ENCODE assay signal across 12 cellular contexts in the genomic region with DNA sequence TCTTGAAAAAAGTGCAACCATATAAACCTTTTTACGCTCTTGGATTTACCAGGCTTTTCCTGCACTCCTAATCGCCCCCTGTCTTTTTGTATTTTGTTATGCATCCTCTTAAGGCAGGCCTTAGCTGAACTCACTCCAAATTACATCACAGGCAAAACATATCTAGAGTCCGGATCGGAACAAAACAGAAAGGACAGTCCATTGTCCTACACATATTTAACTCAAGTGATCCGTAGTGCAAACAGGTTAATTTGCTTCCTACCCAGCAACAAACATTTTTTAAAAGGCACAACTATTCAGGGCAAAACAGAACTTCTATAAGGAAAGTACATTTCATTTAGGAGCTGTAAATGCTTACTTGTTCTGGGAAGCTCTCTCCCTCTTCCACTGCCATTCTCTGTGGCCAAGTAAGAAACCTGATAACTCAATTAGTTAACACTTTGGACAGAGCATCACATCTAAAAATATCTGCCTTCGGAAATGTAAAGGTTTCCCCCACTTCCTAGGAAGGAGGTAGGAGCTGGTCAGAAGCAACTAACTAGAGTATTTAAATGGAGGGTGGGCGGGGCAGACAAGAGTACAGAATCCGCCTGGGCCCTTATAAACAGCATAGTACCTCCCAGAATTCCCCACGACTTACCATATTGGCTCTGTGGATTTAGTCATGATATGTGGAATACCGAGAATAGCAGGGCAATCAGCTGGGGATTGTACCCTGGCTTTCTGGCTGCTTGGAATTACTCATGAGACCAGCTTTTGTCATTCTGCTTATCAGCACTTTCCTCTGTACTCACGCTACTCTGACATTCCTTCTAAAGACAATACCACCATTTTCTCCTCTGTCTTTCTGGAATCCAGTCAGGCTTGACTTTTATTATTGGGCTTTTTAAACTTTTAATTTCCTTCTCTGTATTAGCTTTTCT.
DNase-seq lines count a peak whose midpoint lies in the region; ATAC-seq and TF ChIP-seq lines count a peak whose summit lies in the region.
"Had no signal": no experiment of that assay in that cellular context is flagged by ENCODE, and none has a peak within 500 bp of the region (broad histone marks: within the 10 kb centered on the region; RNA-seq: fewer than 3 reads in every experiment).

No MANE protein-coding gene starts in this region.

- peak overlapping the region; percentile 92 for H3K27ac ChIP-seq in mesodermal cell (ENCODE audit: low read depth, low read length, severe bottlenecking)

- DNase-seq in Right ventricle myocardium inferior (ENCODE audit: missing footprints) (no peak), cardiac septum (ENCODE audit: low spot score) (no peak), fibroblast of the aortic adventitia (ENCODE audit: low read depth) (peak; percentile 97), mucosa of descending colon (no peak)
- DNase-seq in activated T-helper 2 cell treated with anti-CD3 and anti-CD28 coated beads, Interferon-gamma antibody, Interleukin-2, Interleukin-4, amounts not matched to agents 10 μg/mL and 5 μg/mL and 100 μg/mL, durations not matched to agents 14 hours and 24 hours and 36 hours (ENCODE audit: low spot score), result no peak
- DNase-seq: ACHN; activated CD4-positive, alpha-beta T cell treated with anti-CD3 and anti-CD28 coated beads for 48 hours; NCI-H1092 treated with DMSO at 0.1 percent for 48 hours; posterior cingulate gyrus had no signal

- H3K9me3 Mint-ChIP-seq in activated T-helper 2 cell treated with anti-CD3 and anti-CD28 coated beads, Interferon-gamma antibody, Interleukin-2, Interleukin-4, amounts not matched to agents 10 μg/mL and 5 μg/mL and 100 μg/mL, durations not matched to agents 14 hours and 24 hours and 36 hours, result no peaks in the 10 kb centered on the region

- H3K4me3 Mint-ChIP-seq in activated T-helper 2 cell treated with anti-CD3 and anti-CD28 coated beads, Interferon-gamma antibody, Interleukin-2, Interleukin-4, amounts not matched to agents 10 μg/mL and 5 μg/mL and 100 μg/mL, durations not matched to agents 14 hours and 24 hours and 36 hours (ENCODE audit: low read depth), result no peak overlapping the region

- ATAC-seq in Right ventricle myocardium inferior (peak; percentile 89), HG02981 (IDR thresholded peaks at IDR 0.05; ENCODE audit: unreplicated experiment) (no peak), HG03432 (IDR thresholded peaks at IDR 0.05; ENCODE audit: unreplicated experiment) (no peak), mucosa of descending colon (no peak)

- H3K4me1 ChIP-seq in mesodermal cell (ENCODE audit: control insufficient read depth, insufficient read depth, low read length, poor library complexity, severe bottlenecking) (peaks cover 26% of the 10 kb centered on the region), mucosa of descending colon (ENCODE audit: low read depth) (no peaks in the 10 kb centered on the region)

- peak; percentile 25 for TF ChIP-seq CTCF in fibroblast of the aortic adventitia (IDR thresholded peaks at IDR 0.05; ENCODE audit: insufficient read depth, low read length)
- no peak for TF ChIP-seq CTCF in mucosa of descending colon (IDR thresholded peaks at IDR 0.05)

- no peaks in the 10 kb centered on the region for H3K9me3 ChIP-seq in mesodermal cell (ENCODE audit: control insufficient read depth, low read length)
- no peaks in the 10 kb centered on the region for H3K9me3 ChIP-seq in mucosa of descending colon

- no peaks in the 10 kb centered on the region for H3K36me3 Mint-ChIP-seq in activated T-helper 2 cell treated with anti-CD3 and anti-CD28 coated beads, Interferon-gamma antibody, Interleukin-2, Interleukin-4, amounts not matched to agents 10 μg/mL and 5 μg/mL and 100 μg/mL, durations not matched to agents 14 hours and 24 hours and 36 hours (ENCODE audit: low read depth)

- peak overlapping the region; percentile 58 for H3K4me3 ChIP-seq in fibroblast of the aortic adventitia (ENCODE audit: low read depth, low read length)
- H3K4me3 ChIP-seq in mesodermal cell (ENCODE audit: extremely low read depth, insufficient read depth, low read length, poor library complexity, severe bottlenecking), result peak overlapping the region; percentile 14
- no peak overlapping the region for H3K4me3 ChIP-seq in mucosa of descending colon

- H3K36me3 ChIP-seq in mesodermal cell (ENCODE audit: control insufficient read depth, insufficient read depth, low read length), result no peaks in the 10 kb centered on the region
- H3K36me3 ChIP-seq in mucosa of descending colon (ENCODE audit: low read depth), result no peaks in the 10 kb centered on the region

- intact Hi-C loops in Right ventricle myocardium inferior (cut with DNase I) (loop anchor here (1.0 to 5.0 kb wide), 2 partner anchors 33 to 63 kb away; no protein-coding TSS in a partner anchor), cardiac septum (cut with DNase I) (loop anchor here (1.0 to 10.0 kb wide), 3 partner anchors 54 to 125 kb away; no protein-coding TSS in a partner anchor), mucosa of descending colon (cut with DNase I, micrococcal nuclease) (no loop called here)
- intact Hi-C loops in activated T-helper 2 cell treated with anti-CD3 and anti-CD28 coated beads, Interferon-gamma antibody, Interleukin-2, Interleukin-4, amounts not matched to agents 10 μg/mL and 5 μg/mL and 100 μg/mL, durations not matched to agents 14 hours and 24 hours and 36 hours (cut with micrococcal nuclease), result no loop called here

- H3K27ac Mint-ChIP-seq in activated T-helper 2 cell treated with anti-CD3 and anti-CD28 coated beads, Interferon-gamma antibody, Interleukin-2, Interleukin-4, amounts not matched to agents 10 μg/mL and 5 μg/mL and 100 μg/mL, durations not matched to agents 14 hours and 24 hours and 36 hours, result no peak overlapping the region

- H3K27me3 Mint-ChIP-seq in activated T-helper 2 cell treated with anti-CD3 and anti-CD28 coated beads, Interferon-gamma antibody, Interleukin-2, Interleukin-4, amounts not matched to agents 10 μg/mL and 5 μg/mL and 100 μg/mL, durations not matched to agents 14 hours and 24 hours and 36 hours (ENCODE audit: low read depth), result no peaks in the 10 kb centered on the region

- WGBS in mesodermal cell (ENCODE audit: insufficient coverage in 2 of 2), 2 experiments, result 77 to 82% methylated on average over 4 to 5 of the region's 11 CpGs

- no peaks in the 10 kb centered on the region for H3K4me1 Mint-ChIP-seq in activated T-helper 2 cell treated with anti-CD3 and anti-CD28 coated beads, Interferon-gamma antibody, Interleukin-2, Interleukin-4, amounts not matched to agents 10 μg/mL and 5 μg/mL and 100 μg/mL, durations not matched to agents 14 hours and 24 hours and 36 hours (ENCODE audit: low read depth)

Comparison
In these comparisons a context has a peak if more than half of its experiments do, and no peak if none do; other contexts are left out.
1. intact Hi-C loops: an anchor here in Right ventricle myocardium inferior (1.0 to 5.0 kb wide) and cardiac septum (1.0 to 10.0 kb wide); none called in activated T-helper 2 cell treated with anti-CD3 and anti-CD28 coated beads, Interferon-gamma antibody, Interleukin-2, Interleukin-4, amounts not matched to agents 10 μg/mL and 5 μg/mL and 100 μg/mL, durations not matched to agents 14 hours and 24 hours and 36 hours and mucosa of descending colon.